20 cellular contexts compared by ENCODE assay signal in genomic region chr5:37938086-37938852, GRCh38.
"Had no signal": no experiment of that assay in that cellular context is flagged by ENCODE, and none has a peak within 500 bp of the region (broad histone marks: within the 10 kb centered on the region; RNA-seq: fewer than 3 reads in every experiment).

No MANE protein-coding gene starts in this region.

- H3K36me3 Mint-ChIP-seq: activated naive CD8-positive, alpha-beta T cell treated with anti-CD3 and anti-CD28 coated beads for 36 hours; brain had no signal

- H3K27ac ChIP-seq: esophagus muscularis mucosa, prostate gland, transverse colon had no signal

- H3K4me3 Mint-ChIP-seq: activated CD4-positive, alpha-beta T cell treated with anti-CD3 and anti-CD28 coated beads, Interleukin-2, amount 10 ng/mL, durations not matched to agents 7 days and 5 days; activated naive CD8-positive, alpha-beta T cell treated with anti-CD3 and anti-CD28 coated beads for 36 hours; brain; central memory CD8-positive, alpha-beta T cell; nephron; T-helper 2 cell treated with Interferon-gamma antibody and Interleukin-4, amounts not matched to agents 5 μg/mL and 100 μg/mL, for 36 hours had no signal

- DNase-seq: activated CD4-positive, alpha-beta T cell treated with anti-CD3 and anti-CD28 coated beads, Interleukin-2, amount 10 ng/mL, durations not matched to agents 7 days and 5 days; activated CD8-positive, alpha-beta memory T cell treated with anti-CD3 and anti-CD28 coated beads, Interleukin-2, amount 50 U/mL, for 48 hours; activated gamma-delta T cell treated with Interleukin-2 at 50 U/mL for 16 hours; activated naive CD8-positive, alpha-beta T cell treated with anti-CD3 and anti-CD28 coated beads for 36 hours; amygdala; cortex of kidney; effector CD4-positive, alpha-beta T cell; islet precursor cell; right cardiac atrium; stimulated activated CD4-positive, alpha-beta T cell treated with anti-CD3 and anti-CD28 coated beads, Interleukin-4, amount 100 ng/mL, for 4 hours; stimulated activated CD8-positive, alpha-beta memory T cell treated with anti-CD3 and anti-CD28 coated beads, Interleukin-4, amount 100 ng/mL, for 48 hours; stimulated activated naive CD8-positive, alpha-beta T cell treated with anti-CD3 and anti-CD28 coated beads, Interleukin-15, Interleukin-2, amounts not matched to agents 100 U/mL and 50 U/mL, for 24 hours; transverse colon had no signal

- H3K27me3 Mint-ChIP-seq: activated CD4-positive, alpha-beta T cell treated with anti-CD3 and anti-CD28 coated beads, Interleukin-2, amount 10 ng/mL, durations not matched to agents 7 days and 5 days; central memory CD8-positive, alpha-beta T cell had no signal

- H3K4me1 Mint-ChIP-seq: activated CD4-positive, alpha-beta T cell treated with anti-CD3 and anti-CD28 coated beads, Interleukin-2, amount 10 ng/mL, durations not matched to agents 7 days and 5 days; activated naive CD8-positive, alpha-beta T cell treated with anti-CD3 and anti-CD28 coated beads for 36 hours; brain; central memory CD8-positive, alpha-beta T cell; nephron had no signal

- H3K4me3 ChIP-seq: esophagus muscularis mucosa, prostate gland, smooth muscle cell, transverse colon had no signal

- H3K4me1 ChIP-seq: esophagus muscularis mucosa, prostate gland, transverse colon had no signal

- H3K9me3 ChIP-seq: prostate gland, transverse colon had no signal

- H3K9me3 Mint-ChIP-seq: brain; central memory CD8-positive, alpha-beta T cell had no signal

- H3K36me3 ChIP-seq: esophagus muscularis mucosa, prostate gland, transverse colon had no signal

- H3K4me2 ChIP-seq: smooth muscle cell had no signal

- H3K27me3 ChIP-seq: esophagus muscularis mucosa, transverse colon had no signal

- ATAC-seq: right cardiac atrium; stimulated activated naive CD8-positive, alpha-beta T cell treated with anti-CD3 and anti-CD28 coated beads, Interleukin-15, Interleukin-2, amounts not matched to agents 100 U/mL and 50 U/mL, for 24 hours had no signal

- H3K27ac Mint-ChIP-seq: activated CD4-positive, alpha-beta T cell treated with anti-CD3 and anti-CD28 coated beads, Interleukin-2, amount 10 ng/mL, durations not matched to agents 7 days and 5 days; activated naive CD8-positive, alpha-beta T cell treated with anti-CD3 and anti-CD28 coated beads for 36 hours; brain; nephron; T-helper 2 cell treated with Interferon-gamma antibody and Interleukin-4, amounts not matched to agents 5 μg/mL and 100 μg/mL, for 36 hours had no signal
